Comparison of ENCODE assay signal across 30 cellular contexts in genomic region chrX:115067812-115068211, GRCh38. TPM values are rescaled to one million over a fixed set of nuclear protein-coding genes. Genes with fewer than 3 reads are reported as not detected.
DNase-seq lines count a peak whose midpoint lies in the region; ATAC-seq and TF ChIP-seq lines count a peak whose summit lies in the region.
"Had no signal": no experiment of that assay in that cellular context is flagged by ENCODE, and none has a peak within 500 bp of the region (broad histone marks: within the 10 kb centered on the region; RNA-seq: fewer than 3 reads in every experiment).

No MANE protein-coding gene starts in this region.

- H3K79me1 ChIP-seq in mesenchymal stem cell (replicated peaks; ENCODE audit: low read length, poor library complexity, severe bottlenecking): no peaks in the 10 kb centered on the region

- H3K4me1 ChIP-seq in GM23248 (ENCODE audit: insufficient read depth) (peaks cover 13% of the 10 kb centered on the region), mesenchymal stem cell (ENCODE audit: control insufficient read depth, insufficient read depth, low read depth, low read length) (no peaks in the 10 kb centered on the region), lower lobe of right lung (no peaks in the 10 kb centered on the region)
- H3K4me1 ChIP-seq: transverse colon had no signal

- H3K9me3 Mint-ChIP-seq in activated naive CD4-positive, alpha-beta T cell treated with anti-CD3 and anti-CD28 coated beads, Interleukin-2, amount 50 U/mL, for 72 hours: peaks cover 4 to 19% of the 10 kb centered on the region in 2 donors
- H3K9me3 Mint-ChIP-seq: endodermal cell had no signal

- H3K9me2 ChIP-seq in GM23248 (ENCODE audit: insufficient read depth): no peaks in the 10 kb centered on the region

- H2BK120ac ChIP-seq in mesenchymal stem cell (ENCODE audit: low read depth, low read length): no peak overlapping the region

- no peak overlapping the region for H3K27ac ChIP-seq in GM23248
- no peak overlapping the region for H3K27ac ChIP-seq in mesenchymal stem cell (ENCODE audit: low read length, poor library complexity, severe bottlenecking)
- no peak overlapping the region for H3K27ac ChIP-seq in lower lobe of right lung
- H3K27ac ChIP-seq: cardiac muscle cell, coronary artery, neutrophil, transverse colon had no signal

- H3K9me3 ChIP-seq in GM23248 (ENCODE audit: low read depth) (no peaks in the 10 kb centered on the region), mesenchymal stem cell (ENCODE audit: control insufficient read depth, low read length) (no peaks in the 10 kb centered on the region), lower lobe of right lung (no peaks in the 10 kb centered on the region)
- H3K9me3 ChIP-seq: neutrophil, transverse colon had no signal

- H2BK15ac ChIP-seq in mesenchymal stem cell (ENCODE audit: low read depth, poor library complexity, severe bottlenecking): no peak overlapping the region

- TF ChIP-seq CTCF in astrocyte of the cerebellum (IDR thresholded peaks at IDR 0.05; ENCODE audit: low read depth, low read length, missing control alignments): no peak
- TF ChIP-seq CTCF in fibroblast of mammary gland (conservative IDR thresholded peaks at IDR 0.05; ENCODE audit: control insufficient read depth, insufficient read depth, low read depth, low read length): no peak
- TF ChIP-seq CTCF in lower lobe of right lung (IDR thresholded peaks at IDR 0.05): no peak

- H4K8ac ChIP-seq in mesenchymal stem cell (ENCODE audit: low read length): no peak overlapping the region

- H3F3A ChIP-seq in GM23248 (ENCODE audit: insufficient read depth): no peaks in the 10 kb centered on the region

- in situ Hi-C loops in GM23248 (cut with MboI): no loop called here
- in situ Hi-C loops in astrocyte of the cerebellum (cut with HindIII; ENCODE audit: low sequenced_read_pairs): no loop called here

- H2BK5ac ChIP-seq in mesenchymal stem cell (ENCODE audit: low read depth, low read length, poor library complexity, severe bottlenecking): no peak overlapping the region

- no peak overlapping the region for H4K91ac ChIP-seq in mesenchymal stem cell (ENCODE audit: low read length)

- H3K9ac ChIP-seq in GM23248 (no peak overlapping the region), mesenchymal stem cell (ENCODE audit: low read length) (peak overlapping the region; percentile 54)

- H3K27me3 ChIP-seq in GM23248 (replicated peaks; ENCODE audit: insufficient read depth) (no peaks in the 10 kb centered on the region), mesenchymal stem cell (ENCODE audit: control insufficient read depth in 1 of 2, insufficient read depth in 1 of 2, low read length in 2 of 2) (peaks cover 0 to 14% of the 10 kb centered on the region in 2 experiments), lower lobe of right lung (ENCODE audit: low read depth) (no peaks in the 10 kb centered on the region)
- H3K27me3 ChIP-seq: cardiac muscle cell, neutrophil, transverse colon had no signal

- peak; percentile 25 for DNase-seq in GM23248
- peak; percentile 5 for DNase-seq in astrocyte of the cerebellum (ENCODE audit: low read depth)
- peak; percentile 37 for DNase-seq in fibroblast of mammary gland (ENCODE audit: low read depth)
- no peak for DNase-seq in mesenchymal stem cell
- no peak for DNase-seq in lower lobe of right lung
- DNase-seq in activated naive CD4-positive, alpha-beta T cell treated with anti-CD3 and anti-CD28 coated beads, Interleukin-2, amount 50 U/mL, for 72 hours (ENCODE audit: low spot score in 2 of 2): no peak
- DNase-seq in EL: no peak
- no peak for DNase-seq in 8988T
- DNase-seq: activated CD4-positive, alpha-beta T cell treated with anti-CD3 and anti-CD28 coated beads for 36 hours; activated CD8-positive, alpha-beta T cell treated with anti-CD3 and anti-CD28 coated beads, Interleukin-2, amount 10 ng/mL, durations not matched to agents 7 days and 5 days; activated naive CD4-positive, alpha-beta T cell treated with anti-CD3 and anti-CD28 coated beads, Interleukin-2, amount 50 U/mL, for 16 hours; C1 segment of cervical spinal cord; COR-L47; endodermal cell; islet precursor cell; midbrain; naive B cell; NCI-H1048; NCI-H446; NCI-H748 treated with DMSO at 0.1 percent for 48 hours; SHP77 treated with DMSO at 0.1 percent for 48 hours; stimulated activated CD4-positive, alpha-beta T cell treated with anti-CD3 and anti-CD28 coated beads, Interleukin-4, amount 100 ng/mL, for 24 hours; SW 1271; T-helper 9 cell; transverse colon had no signal

- H2AFZ ChIP-seq in GM23248 (peak overlapping the region; percentile 48), mesenchymal stem cell (ENCODE audit: low read depth, low read length) (no peak overlapping the region)

- H3K4me3 ChIP-seq in GM23248 (no peak overlapping the region), astrocyte of the cerebellum (ENCODE audit: low read depth, low read length) (no peak overlapping the region), fibroblast of mammary gland (ENCODE audit: control insufficient read depth, low read depth, low read length) (no peak overlapping the region), mesenchymal stem cell (ENCODE audit: insufficient read depth in 1 of 2, low read depth in 1 of 2, low read length in 2 of 2) (peak overlapping the region in 1 of 2 experiments; percentile 32), lower lobe of right lung (no peak overlapping the region)
- H3K4me3 ChIP-seq: cardiac muscle cell, coronary artery, transverse colon had no signal

- H3K14ac ChIP-seq in mesenchymal stem cell (ENCODE audit: low read length in 2 of 2): no peak overlapping the region

- H3K23ac ChIP-seq in mesenchymal stem cell (ENCODE audit: low read length in 2 of 2): no peak overlapping the region

- no peak overlapping the region for H3K27ac Mint-ChIP-seq in activated naive CD4-positive, alpha-beta T cell treated with anti-CD3 and anti-CD28 coated beads, Interleukin-2, amount 50 U/mL, for 72 hours
- H3K27ac Mint-ChIP-seq: activated CD4-positive, alpha-beta T cell treated with anti-CD3 and anti-CD28 coated beads for 36 hours; activated CD8-positive, alpha-beta T cell treated with anti-CD3 and anti-CD28 coated beads, Interleukin-2, amount 10 ng/mL, durations not matched to agents 7 days and 5 days; activated T-helper 17 cell treated with anti-CD3 and anti-CD28 coated beads, Interleukin-2, amount 50 U/mL, for 72 hours; endodermal cell; naive B cell had no signal

- no peaks in the 10 kb centered on the region for H3K36me3 Mint-ChIP-seq in activated naive CD4-positive, alpha-beta T cell treated with anti-CD3 and anti-CD28 coated beads, Interleukin-2, amount 50 U/mL, for 72 hours
- H3K36me3 Mint-ChIP-seq: naive B cell had no signal

- ATAC-seq in lower lobe of right lung: no peak
- no peak for ATAC-seq in activated naive CD4-positive, alpha-beta T cell treated with anti-CD3 and anti-CD28 coated beads, Interleukin-2, amount 50 U/mL, for 72 hours
- ATAC-seq: activated CD4-positive, alpha-beta T cell treated with anti-CD3 and anti-CD28 coated beads for 36 hours; activated CD8-positive, alpha-beta T cell treated with anti-CD3 and anti-CD28 coated beads, Interleukin-2, amount 10 ng/mL, durations not matched to agents 7 days and 5 days; activated T-helper 17 cell treated with anti-CD3 and anti-CD28 coated beads, Interleukin-2, amount 50 U/mL, for 72 hours; Panc1 had no signal

- H3K18ac ChIP-seq in mesenchymal stem cell (ENCODE audit: low read depth in 1 of 2, low read length in 2 of 2): no peak overlapping the region

- H3K4me2 ChIP-seq in GM23248 (ENCODE audit: unreplicated experiment) (no peak overlapping the region), mesenchymal stem cell (ENCODE audit: low read length, poor library complexity, severe bottlenecking) (no peak overlapping the region)

- intact Hi-C loops in lower lobe of right lung (cut with DNase I): no loop called here

- WGBS in GM23248 (ENCODE audit: low coverage in 1 of 2, low lambda C conversion rate in 2 of 2, missing lambda C conversion rate in 2 of 2), 2 experiments: 20 to 26% methylated on average over 2 of the region's 2 CpGs
- WGBS in mesenchymal stem cell: no CpG with 5 or more reads among the region's 2 CpGs

- H3K36me3 ChIP-seq in GM23248 (ENCODE audit: low read depth) (no peaks in the 10 kb centered on the region), mesenchymal stem cell (ENCODE audit: control insufficient read depth in 1 of 2, insufficient read depth in 2 of 2, low read depth in 1 of 2, low read length in 2 of 2) (no peaks in the 10 kb centered on the region), lower lobe of right lung (no peaks in the 10 kb centered on the region)
- H3K36me3 ChIP-seq: cardiac muscle cell, neutrophil, transverse colon had no signal

- no peaks in the 10 kb centered on the region for H4K20me1 ChIP-seq in GM23248 (ENCODE audit: insufficient read depth)

- H2AK5ac ChIP-seq in mesenchymal stem cell (ENCODE audit: low read length, severe bottlenecking): no peak overlapping the region

- H2BK12ac ChIP-seq in mesenchymal stem cell (ENCODE audit: low read length in 2 of 2): no peak overlapping the region

- H3K4ac ChIP-seq in mesenchymal stem cell (ENCODE audit: low read depth in 1 of 2, low read length in 2 of 2): no peak overlapping the region

- no peaks in the 10 kb centered on the region for H3K79me2 ChIP-seq in GM23248 (ENCODE audit: insufficient read depth)

RNA-seq across cellular contexts. Expression of gene IL13RA2, which starts 50.4 kb away (rescaled TPM):
- total RNA-seq in GM23248 (2014; rRNA removed; shearing (Covaris generic)): 9.4 and 11.5 TPM in 2 replicates
- 11.6 and 12.3 TPM in 2 replicates for polyA plus RNA-seq in GM23248 (2016; fragmentation: Nextera tagmentation; extraction: Ambion mirVana)
- polyA plus RNA-seq in mesenchymal stem cell (2013, experiment 1 of 2): 1.3 TPM
- polyA plus RNA-seq in mesenchymal stem cell (2013, experiment 2 of 2): 1.5 TPM
- 0.35 TPM for total RNA-seq in lower lobe of right lung
- total RNA-seq in activated naive CD4-positive, alpha-beta T cell treated with anti-CD3 and anti-CD28 coated beads, Interleukin-2, amount 50 U/mL, for 72 hours: not detected
- total RNA-seq: activated CD4-positive, alpha-beta T cell treated with anti-CD3 and anti-CD28 coated beads for 36 hours; activated CD8-positive, alpha-beta T cell treated with anti-CD3 and anti-CD28 coated beads, Interleukin-2, amount 10 ng/mL, durations not matched to agents 7 days and 5 days; activated T-helper 17 cell treated with anti-CD3 and anti-CD28 coated beads, Interleukin-2, amount 50 U/mL, for 72 hours; cardiac muscle cell; endodermal cell; transverse colon had no signal
- polyA plus RNA-seq: cardiac muscle cell had no signal

Comparison
In these comparisons a context has a peak if more than half of its experiments do, and no peak if none do; other contexts are left out.
1. DNase-seq: peak in GM23248 (single experiment), astrocyte of the cerebellum (single experiment) and fibroblast of mammary gland (single experiment); none in mesenchymal stem cell (single experiment), lower lobe of right lung (single experiment), activated naive CD4-positive, alpha-beta T cell treated with anti-CD3 and anti-CD28 coated beads, Interleukin-2, amount 50 U/mL, for 72 hours (0 of 2), EL (single experiment) and 8988T (single experiment).